ENCODE assay signal across 23 cellular contexts in genomic region chr12:105091495-105092206, GRCh38. TPM values are rescaled to one million over a fixed set of nuclear protein-coding genes. Genes with fewer than 3 reads are reported as not detected.
A peak's percentile ranks its signal among the peaks of the same experiment; 100 is the strongest.
DNase-seq lines count a peak whose midpoint lies in the region; ATAC-seq, FAIRE-seq and TF ChIP-seq lines count a peak whose summit lies in the region.
"Had no signal": no experiment of that assay in that cellular context is flagged by ENCODE, and none has a peak within 500 bp of the region (broad histone marks: within the 10 kb centered on the region; RNA-seq: fewer than 3 reads in every experiment).

No MANE protein-coding gene starts in this region.

- 47 to 65% methylated on average over 4 of the region's 4 CpGs for WGBS in body of pancreas, 2 donors
- WGBS in hepatocyte (ENCODE audit: low lambda C conversion rate, missing lambda C conversion rate) = 55% methylated on average over 4 of the region's 4 CpGs
- WGBS in pancreas, 2 donors = 45 to 62% methylated on average over 4 of the region's 4 CpGs

- no peaks in the 10 kb centered on the region for H3K79me2 ChIP-seq in hepatocyte

- H4K20me1 ChIP-seq in hepatocyte (ENCODE audit: insufficient read depth, poor library complexity, severe bottlenecking) = no peaks in the 10 kb centered on the region

- POLR2A ChIA-PET in HEK293 (lab: Yijun Ruan, JAX) = interaction anchor here (0.6 to 0.9 kb wide), 2 partner anchors 16 to 160 kb away, joined by 4 read pairs; partner anchors contain the start of gene WASHC4

- H3K9me3 ChIP-seq in HEK293 (ENCODE audit: control insufficient read depth, insufficient read depth, low read depth, low read length) (no peaks in the 10 kb centered on the region), body of pancreas (no peaks in the 10 kb centered on the region), hepatocyte (ENCODE audit: low read depth) (no peaks in the 10 kb centered on the region), pancreas (no peaks in the 10 kb centered on the region)

- H3K9me2 ChIP-seq in hepatocyte (replicated peaks; ENCODE audit: insufficient read depth) = no peaks in the 10 kb centered on the region

- TF ChIP-seq POLR2A in body of pancreas (IDR thresholded peaks at IDR 0.05) = no peak

- H2AFZ ChIP-seq in hepatocyte = peak overlapping the region; percentile 24

- no peak for FAIRE-seq in pancreas (lab: Jason Lieb, UNC)
- FAIRE-seq: small intestine had no signal

- H3K27me3 ChIP-seq in body of pancreas = no peaks in the 10 kb centered on the region
- H3K27me3 ChIP-seq in hepatocyte = peaks cover 5% of the 10 kb centered on the region
- H3K27me3 ChIP-seq in pancreas = no peaks in the 10 kb centered on the region
- H3K27me3 ChIP-seq: Peyer's patch, tibial artery had no signal

- H3K27ac ChIP-seq in HEK293 (ENCODE audit: extremely low read depth, low read depth, low read length) (no peak overlapping the region), body of pancreas (peak overlapping the region in 3 of 4 donors; percentile 25 to 62 (median 45)), hepatocyte (no peak overlapping the region), pancreas (peak overlapping the region in 2 of 4 donors; percentile 57)
- H3K27ac ChIP-seq: coronary artery, Peyer's patch, SK-N-MC, tibial artery had no signal

- intact Hi-C loops in body of pancreas (cut with DNase I) = no loop called here
- intact Hi-C loops in pancreas (cut with DNase I) = no loop called here

- H3K36me3 ChIP-seq in HEK293 (ENCODE audit: control insufficient read depth in 2 of 2, insufficient read depth in 1 of 2, low read length in 2 of 2) (no peaks in the 10 kb centered on the region), body of pancreas (replicated peaks in 1 of 2; ENCODE audit: insufficient read depth in 1 of 2, low read depth in 2 of 2) (no peaks in the 10 kb centered on the region), hepatocyte (replicated peaks; ENCODE audit: insufficient read depth, low read depth) (no peaks in the 10 kb centered on the region), pancreas (no peaks in the 10 kb centered on the region)
- H3K36me3 ChIP-seq: Peyer's patch, tibial artery had no signal

- H3K4me1 ChIP-seq in HEK293 (ENCODE audit: control insufficient read depth, insufficient read depth, low read length) (no peaks in the 10 kb centered on the region), body of pancreas (peaks cover 3% of the 10 kb centered on the region), hepatocyte (ENCODE audit: insufficient read depth) (no peaks in the 10 kb centered on the region), pancreas (no peaks in the 10 kb centered on the region)
- H3K4me1 ChIP-seq: Peyer's patch, tibial artery had no signal

- TF ChIP-seq CTCF in HEK293 (tag by site-specific recombination; IDR thresholded peaks at IDR 0.05) = no peak
- no peak for TF ChIP-seq CTCF in body of pancreas (IDR thresholded peaks at IDR 0.05)
- no peak for TF ChIP-seq CTCF in hepatocyte (IDR thresholded peaks at IDR 0.05; ENCODE audit: poor library complexity)
- TF ChIP-seq CTCF in pancreas (IDR thresholded peaks at IDR 0.05) = no peak

- H3K4me2 ChIP-seq in hepatocyte = peak overlapping the region; percentile 67

- ATAC-seq in body of pancreas (peak; percentile 49), pancreas (peak; percentile 11 to 66 (median 46)), HG03457 (IDR thresholded peaks at IDR 0.05; ENCODE audit: unreplicated experiment) (no peak), HG03095 (IDR thresholded peaks at IDR 0.05; ENCODE audit: unreplicated experiment) (no peak)
- ATAC-seq: stimulated activated naive CD8-positive, alpha-beta T cell treated with anti-CD3 and anti-CD28 coated beads, Interleukin-15, Interleukin-2, amounts not matched to agents 100 U/mL and 50 U/mL, for 24 hours had no signal

- CTCF ChIA-PET in HEK293 (lab: Yijun Ruan, JAX) = interaction anchor here (0.6 to 1.5 kb wide), 3 partner anchors 16 to 1371 kb away, joined by 3 read pairs; partner anchors contain the start of gene WASHC4

- H3K4me3 ChIP-seq in HEK293 (ENCODE audit: low read depth, low read length) (no peak overlapping the region), body of pancreas (no peak overlapping the region), hepatocyte (no peak overlapping the region), pancreas (peak overlapping the region in 3 of 4 donors; percentile 7 to 32 (median 24))
- H3K4me3 ChIP-seq: coronary artery, Peyer's patch, SK-N-MC, tibial artery had no signal

- DNase-seq in body of pancreas = no peak
- DNase-seq in hepatocyte (ENCODE audit: low spot score) = no peak
- DNase-seq in pancreas = no peak
- no peak for DNase-seq in NK-92 treated with Interleukin-12 subunit alpha and Interleukin-12 subunit beta, amount 100 ng/mL, for 24 hours (lab: John Stamatoyannopoulos, UW)
- DNase-seq in COLO829 (ENCODE audit: low spot score) = no peak
- DNase-seq: activated B cell treated with CpG ODN at 0.5 μM for 24 hours; activated CD4-positive, alpha-beta T cell treated with anti-CD3 and anti-CD28 coated beads, Interleukin-2, amount 50 U/mL, for 48 hours; activated gamma-delta T cell; CD4-positive, alpha-beta T cell; DMS79 treated with DMSO at 0.1 percent for 48 hours; hippocampal formation; NCI-H1105 treated with DMSO at 0.1 percent for 48 hours; NCI-H2171; Peyer's patch; stimulated activated CD4-positive, alpha-beta T cell treated with anti-CD3 and anti-CD28 coated beads, Interleukin-4, amount 100 ng/mL, for 1 hour; stimulated activated naive CD8-positive, alpha-beta T cell treated with anti-CD3 and anti-CD28 coated beads, Interleukin-15, Interleukin-2, amounts not matched to agents 100 U/mL and 50 U/mL, for 24 hours; tibial artery had no signal

TF ChIP-seq in HEK293, 187 proteins besides CTCF, POLR2A, EP300 and RAD21:
- TF ChIP-seq ZBTB17 (tag by site-specific recombination; IDR thresholded peaks at IDR 0.05) = peak; percentile 62; the same call in 1 of the 2 replicates
- no peak for TF ChIP-seq TCF7L2 (IDR thresholded peaks at IDR 0.05; ENCODE audit: borderline replicate concordance, low read depth, low read length)
- no peak for TF ChIP-seq AEBP2 (tag by site-specific recombination; IDR thresholded peaks at IDR 0.05; ENCODE audit: borderline replicate concordance)

RNA-seq across cellular contexts. Expression of gene ALDH1L2, which starts 7.4 kb away (rescaled TPM):
- total RNA-seq in body of pancreas (10 to 100 TPM; 31.1 to 71.2 TPM), hepatocyte (11.1 and 16.2 TPM in 2 replicates), pancreas (10 to 100 TPM; 32.2 to 90.9 (median 34.7) TPM)
- polyA plus RNA-seq in hepatocyte (5.9 and 6.5 TPM in 2 replicates), pancreas (1 to 10 TPM; 6.0 TPM)

RNA-seq across cellular contexts. Expression of gene WASHC4, which starts 15.9 kb away (rescaled TPM):
- total RNA-seq in body of pancreas = 10 to 100 TPM; 41.2 to 63.6 TPM
- total RNA-seq in hepatocyte = 92.7 and 102 TPM in 2 replicates
- 31.3 and 38.0 TPM in 2 replicates for polyA plus RNA-seq in hepatocyte
- 10 to 100 TPM; 14.6 to 33.0 (median 19.1) TPM for total RNA-seq in pancreas
- polyA plus RNA-seq in pancreas = 10 to 100 TPM in 1 of 2 donors, 1 to 10 TPM in 1; 8.9 to 13.9 TPM

Comparison
In these comparisons a context has a peak if more than half of its experiments do, and no peak if none do; other contexts are left out.
1. H3K27ac ChIP-seq: peak in body of pancreas (3 of 4); none in HEK293 (single experiment) and hepatocyte (single experiment).
2. H3K4me3 ChIP-seq: peak in pancreas (3 of 4); none in HEK293 (single experiment), body of pancreas (0 of 2) and hepatocyte (single experiment).
3. ATAC-seq: peak in body of pancreas (single experiment) and pancreas (4 of 4); none in HG03457 (single experiment) and HG03095 (single experiment).